ENCODE assay signal across 3 cellular contexts in the genomic region with DNA sequence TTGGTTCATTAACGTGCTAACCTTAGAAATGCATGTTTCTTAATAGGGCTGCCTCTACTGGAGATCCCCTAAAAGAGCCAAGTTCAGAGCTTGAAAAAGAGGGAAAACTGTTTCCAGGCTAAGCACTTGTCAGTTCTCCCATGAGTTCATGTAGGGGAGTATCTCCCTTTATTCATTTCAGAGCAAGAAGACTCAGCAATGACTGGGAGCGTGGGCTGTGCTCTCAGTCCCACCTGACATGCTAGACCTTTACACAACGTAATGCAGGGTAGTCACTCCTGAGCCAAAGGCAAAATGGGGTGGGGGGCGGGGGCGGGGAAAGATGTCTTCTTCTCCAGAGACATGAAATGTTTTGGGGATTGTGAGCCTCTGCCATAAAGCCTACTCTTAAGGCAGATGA.
"Had no signal": no experiment of that assay in that cellular context is flagged by ENCODE, and none has a peak within 500 bp of the region (broad histone marks: within the 10 kb centered on the region; RNA-seq: fewer than 3 reads in every experiment).

No MANE protein-coding gene starts in this region.

- DNase-seq: GDM1, GF-D8 had no signal

- H3K4me3 ChIP-seq: GM12878 had no signal

- ATAC-seq: GM12878 had no signal
